ENCODE assay signal across 8 cellular contexts in genomic region chr17:17959520-17960361, GRCh38. TPM values are rescaled to one million over a fixed set of nuclear protein-coding genes. Genes with fewer than 3 reads are reported as not detected.
DNase-seq lines count a peak whose midpoint lies in the region; ATAC-seq and TF ChIP-seq lines count a peak whose summit lies in the region.

No MANE protein-coding gene starts in this region.

- peak overlapping the region in 6 of 10 donors; percentile 13 to 34 (median 20) for H3K4me3 ChIP-seq in heart right ventricle
- peak overlapping the region; percentile 45 for H3K4me3 ChIP-seq in effector memory CD4-positive, alpha-beta T cell (ENCODE audit: insufficient read depth, low read depth, low read length, poor library complexity, severe bottlenecking)

- H3K36me3 Mint-ChIP-seq in nephron (ENCODE audit: low read depth), result peaks cover 18% of the 10 kb centered on the region

- WGBS in heart right ventricle, 2 donors, result 21 to 35% methylated on average over 7 of the region's 7 CpGs

- H3K9me3 ChIP-seq in heart right ventricle, result no peaks in the 10 kb centered on the region
- H3K9me3 ChIP-seq in effector memory CD4-positive, alpha-beta T cell (ENCODE audit: control insufficient read depth, low read length), result no peaks in the 10 kb centered on the region

- no peaks in the 10 kb centered on the region for H3K9me3 Mint-ChIP-seq in nephron

- H3K4me1 ChIP-seq in heart right ventricle, result peaks cover 21 to 71% (median 58%) of the 10 kb centered on the region in 9 donors
- H3K4me1 ChIP-seq in effector memory CD4-positive, alpha-beta T cell (ENCODE audit: control insufficient read depth, insufficient read depth, low read length, poor library complexity, severe bottlenecking), result peaks cover 36% of the 10 kb centered on the region

- DNase-seq in heart right ventricle (no peak), cardiac septum (ENCODE audit: low spot score) (no peak), NCI-H69 (lab: John Stamatoyannopoulos, UW) (peak; percentile 19), NCI-H748 (lab: John Stamatoyannopoulos, UW; ENCODE audit: unreplicated experiment) (no peak)
- DNase-seq in effector memory CD4-positive, alpha-beta T cell, result no peak

- H3K36me3 ChIP-seq in heart right ventricle, result peaks cover 0 to 12% (median 0%) of the 10 kb centered on the region in 9 donors
- H3K36me3 ChIP-seq in effector memory CD4-positive, alpha-beta T cell (ENCODE audit: control insufficient read depth, insufficient read depth, low read length), result no peaks in the 10 kb centered on the region

- peaks cover 39% of the 10 kb centered on the region for H3K4me1 Mint-ChIP-seq in nephron

- no peaks in the 10 kb centered on the region for H3K27me3 Mint-ChIP-seq in nephron (ENCODE audit: low read depth)

- peak overlapping the region; percentile 84 to 95 (median 91) for H3K27ac Mint-ChIP-seq in nephron

- no peaks in the 10 kb centered on the region for H3K27me3 ChIP-seq in heart right ventricle
- H3K27me3 ChIP-seq in effector memory CD4-positive, alpha-beta T cell (replicated peaks; ENCODE audit: control insufficient read depth, insufficient read depth, low read length, poor library complexity, severe bottlenecking), result no peaks in the 10 kb centered on the region

- no peak for TF ChIP-seq CTCF in heart right ventricle (IDR thresholded peaks at IDR 0.05)
- TF ChIP-seq CTCF in nephron (IDR thresholded peaks at IDR 0.05; ENCODE audit: unreplicated experiment in 3 of 3), result no peak

- ATAC-seq in heart right ventricle (peak in 6 of 8 donors; percentile 14 to 48 (median 43)), HG03039 (IDR thresholded peaks at IDR 0.05; ENCODE audit: unreplicated experiment) (no peak), HG02884 (IDR thresholded peaks at IDR 0.05; ENCODE audit: unreplicated experiment) (no peak)

- peak overlapping the region in 9 of 10 donors; percentile 39 to 86 (median 62) for H3K27ac ChIP-seq in heart right ventricle
- H3K27ac ChIP-seq in effector memory CD4-positive, alpha-beta T cell (ENCODE audit: insufficient read depth, low read length, poor library complexity, severe bottlenecking), result peak overlapping the region; percentile 69

- intact Hi-C loops in heart right ventricle (cut with DNase I) (loop anchor here in 2 of 10 donors (10.0 kb wide), 2 partner anchors 65 to 75 kb away; no protein-coding TSS in a partner anchor), cardiac septum (cut with DNase I) (no loop called here)

- peak overlapping the region; percentile 10 to 67 (median 40) for H3K4me3 Mint-ChIP-seq in nephron

RNA-seq across cellular contexts. Expression of gene TOM1L2, which starts 12.5 kb away (rescaled TPM):
- 100 to 1,000 TPM; 174 to 331 (median 290) TPM for total RNA-seq in heart right ventricle
- polyA plus RNA-seq in heart right ventricle, result 100 to 1,000 TPM in 1 of 2 donors, 10 to 100 TPM in 1; 46.4 to 114 TPM
- 261 TPM for total RNA-seq in cardiac septum

RNA-seq across cellular contexts. Expression of gene DRC3, which starts 12.9 kb away (rescaled TPM):
- total RNA-seq in heart right ventricle (1 to 10 TPM; 1.1 to 2.6 (median 2.0) TPM), cardiac septum (1.9 TPM)
- polyA plus RNA-seq in heart right ventricle, result 1 to 10 TPM in 1 of 2 donors, under 1 TPM in 1; 0.55 to 3.0 TPM

Comparison
In these comparisons a context has a peak if more than half of its experiments do, and no peak if none do; other contexts are left out.
1. ATAC-seq: peak in heart right ventricle (6 of 8); none in HG03039 (single experiment) and HG02884 (single experiment).